13 cellular contexts compared by ENCODE assay signal in the genomic region with DNA sequence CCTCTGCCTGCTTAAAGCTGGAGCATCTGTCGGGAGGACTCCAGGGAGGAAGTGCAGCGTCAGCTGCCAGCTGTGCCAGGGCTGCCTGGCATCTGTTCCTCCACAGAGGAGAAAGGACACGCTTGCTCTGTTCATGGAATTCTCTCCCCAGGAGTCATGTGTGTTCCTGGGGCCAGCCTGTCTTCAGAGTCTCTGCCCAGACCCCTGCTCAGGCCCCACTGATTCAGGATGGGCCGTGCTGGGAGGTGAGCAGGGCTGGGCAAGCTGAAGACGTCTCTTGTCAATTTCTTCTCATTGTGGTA. TPM values are rescaled to one million over a fixed set of nuclear protein-coding genes. Genes with fewer than 3 reads are reported as not detected.
A peak's percentile ranks its signal among the peaks of the same experiment; 100 is the strongest.
DNase-seq lines count a peak whose midpoint lies in the region; ATAC-seq and TF ChIP-seq lines count a peak whose summit lies in the region.
"Had no signal": no experiment of that assay in that cellular context is flagged by ENCODE, and none has a peak within 500 bp of the region (broad histone marks: within the 10 kb centered on the region; RNA-seq: fewer than 3 reads in every experiment).

No MANE protein-coding gene starts in this region.

- H3K27ac ChIP-seq in hepatocyte: peak overlapping the region; percentile 89
- H3K27ac ChIP-seq in thyroid gland: peak overlapping the region; percentile 41 to 76 (median 64)
- H3K27ac ChIP-seq: 22Rv1, ascending aorta had no signal

- no peak for TF ChIP-seq POLR2A in thyroid gland (IDR thresholded peaks at IDR 0.05)

- peak overlapping the region; percentile 82 for H3K4me2 ChIP-seq in hepatocyte

- 61% methylated on average over 5 of the region's 5 CpGs for WGBS in hepatocyte (ENCODE audit: low lambda C conversion rate, missing lambda C conversion rate)
- WGBS in thyroid gland, 2 donors: 30 to 60% methylated on average over 3 to 4 of the region's 5 CpGs

- no peak overlapping the region for H2AFZ ChIP-seq in hepatocyte

- H3K27me3 ChIP-seq in NT2/D1 (ENCODE audit: insufficient read depth, insufficient read length) (no peaks in the 10 kb centered on the region), hepatocyte (no peaks in the 10 kb centered on the region), thyroid gland (no peaks in the 10 kb centered on the region)
- H3K27me3 ChIP-seq: ascending aorta, Peyer's patch had no signal

- H3K9me2 ChIP-seq in hepatocyte (replicated peaks; ENCODE audit: insufficient read depth): no peaks in the 10 kb centered on the region

- H3K4me1 ChIP-seq in NT2/D1 (ENCODE audit: insufficient read depth, insufficient read length) (peaks cover 50% of the 10 kb centered on the region), hepatocyte (ENCODE audit: insufficient read depth) (peaks cover 30% of the 10 kb centered on the region), thyroid gland (peaks cover 21 to 62% of the 10 kb centered on the region in 2 donors)
- H3K4me1 ChIP-seq: ascending aorta had no signal

- no peak for ATAC-seq in HG03442 (IDR thresholded peaks at IDR 0.05; ENCODE audit: unreplicated experiment)
- ATAC-seq in GM21529 (IDR thresholded peaks at IDR 0.05; ENCODE audit: unreplicated experiment): no peak
- ATAC-seq: effector memory CD8-positive, alpha-beta T cell had no signal

- H4K20me1 ChIP-seq in hepatocyte (ENCODE audit: insufficient read depth, poor library complexity, severe bottlenecking): no peaks in the 10 kb centered on the region

- H3K4me3 ChIP-seq in NT2/D1 (ENCODE audit: insufficient read length, low read depth) (no peak overlapping the region), hepatocyte (no peak overlapping the region), thyroid gland (replicated peaks in 1 of 3) (no peak overlapping the region)
- H3K4me3 ChIP-seq: ascending aorta, Peyer's patch, spleen had no signal

- peak overlapping the region; percentile 57 for H3K9ac ChIP-seq in NT2/D1 (ENCODE audit: insufficient read length, low read depth)

- TF ChIP-seq CTCF in hepatocyte (IDR thresholded peaks at IDR 0.05; ENCODE audit: poor library complexity) (no peak), thyroid gland (IDR thresholded peaks at IDR 0.05) (no peak)

- DNase-seq in NCI-H1417 (lab: John Stamatoyannopoulos, UW) (peak in 2 of 3 experiments; percentile 18 to 55), NCI-H1417 treated with DMSO at 0.1 percent for 48 hours (lab: John Stamatoyannopoulos, UW) (no peak), NT2/D1 (ENCODE audit: low read depth, low spot score) (no peak), hepatocyte (ENCODE audit: low spot score) (no peak), thyroid gland (peak; percentile 61 to 85)
- no peak for DNase-seq in stimulated activated CD4-positive, alpha-beta T cell treated with anti-CD3 and anti-CD28 coated beads, Interleukin-15, amount 100 ng/mL, for 24 hours
- DNase-seq: effector memory CD8-positive, alpha-beta T cell; Peyer's patch; spleen had no signal

- peaks cover 29% of the 10 kb centered on the region for H3K79me2 ChIP-seq in hepatocyte

- intact Hi-C loops in thyroid gland (cut with DNase I): no loop called here

- H3K9me3 ChIP-seq in NT2/D1 (ENCODE audit: insufficient read depth, low read length) (no peaks in the 10 kb centered on the region), hepatocyte (ENCODE audit: low read depth) (no peaks in the 10 kb centered on the region), thyroid gland (no peaks in the 10 kb centered on the region)
- H3K9me3 ChIP-seq: ascending aorta, Peyer's patch, spleen had no signal

- peaks cover 5% of the 10 kb centered on the region for H3K36me3 ChIP-seq in NT2/D1 (ENCODE audit: insufficient read depth, insufficient read length, low read length)
- no peaks in the 10 kb centered on the region for H3K36me3 ChIP-seq in hepatocyte (replicated peaks; ENCODE audit: insufficient read depth, low read depth)
- H3K36me3 ChIP-seq in thyroid gland: no peaks in the 10 kb centered on the region
- H3K36me3 ChIP-seq: ascending aorta had no signal

RNA-seq across cellular contexts. Expression of gene CRISPLD2, which starts 24.2 kb away (rescaled TPM):
- 253 and 281 TPM in 2 replicates for total RNA-seq in hepatocyte
- polyA plus RNA-seq in hepatocyte: 284 and 315 TPM in 2 replicates
- 100 to 1,000 TPM in 2 of 4 donors, 10 to 100 TPM in 2; 48.0 to 261 (median 108) TPM for total RNA-seq in thyroid gland

Comparison
In these comparisons a context has a peak if more than half of its experiments do, and no peak if none do; other contexts are left out.
1. DNase-seq: peak in NCI-H1417 (2 of 3) and thyroid gland (2 of 2); none in NCI-H1417 treated with DMSO at 0.1 percent for 48 hours (single experiment), NT2/D1 (single experiment), hepatocyte (single experiment) and stimulated activated CD4-positive, alpha-beta T cell treated with anti-CD3 and anti-CD28 coated beads, Interleukin-15, amount 100 ng/mL, for 24 hours (single experiment).